20 cellular contexts compared by ENCODE assay signal in genomic region chr5:103407399-103407798, GRCh38.
"Had no signal": no experiment of that assay in that cellular context is flagged by ENCODE, and none has a peak within 500 bp of the region (broad histone marks: within the 10 kb centered on the region; RNA-seq: fewer than 3 reads in every experiment).

No MANE protein-coding gene starts in this region.

- H3K27me3 ChIP-seq: breast epithelium, hepatocyte, neutrophil, pancreas, right lobe of liver, testis, upper lobe of left lung had no signal

- ATAC-seq: activated CD8-positive, alpha-beta T cell treated with anti-CD3 and anti-CD28 coated beads for 36 hours; activated T-helper 17 cell treated with anti-CD3 and anti-CD28 coated beads, Interleukin-2, amount 50 U/mL, for 72 hours; natural killer cell treated with Interleukin-12 subunit alpha and Interleukin-12 subunit beta and Interleukin-15 and Interleukin-18, amount 100 ng/mL, for 72 hours; pancreas; right lobe of liver; stimulated activated memory B cell treated with anti-CD40 and anti-IgM and Interleukin-4, amounts not matched to agents 10 μg/mL and 1 μg/mL and 100 μg/mL, for 72 hours had no signal

- H2AFZ ChIP-seq: hepatocyte had no signal

- H3K36me3 ChIP-seq: breast epithelium, neutrophil, pancreas, right lobe of liver, upper lobe of left lung had no signal

- H3K4me2 ChIP-seq: hepatocyte had no signal

- H3K9me3 ChIP-seq: breast epithelium, neutrophil, pancreas, right lobe of liver, testis, upper lobe of left lung had no signal

- H3K4me3 ChIP-seq: breast epithelium, hepatocyte, lung, pancreas, right lobe of liver, testis, upper lobe of left lung had no signal

- DNase-seq: activated B cell treated with CpG ODN at 0.5 μM for 24 hours; activated CD4-positive, alpha-beta T cell treated with anti-CD3 and anti-CD28 coated beads for 4 hours; activated CD8-positive, alpha-beta T cell treated with anti-CD3 and anti-CD28 coated beads for 36 hours; activated naive CD4-positive, alpha-beta T cell; activated naive CD8-positive, alpha-beta T cell treated with anti-CD3 and anti-CD28 coated beads, Interleukin-2, amount 10 ng/mL, durations not matched to agents 7 days and 5 days; activated T-cell treated with anti-CD3 and anti-CD28 coated beads, Interleukin-2, amount 50 U/mL, for 1 hour; effector memory CD4-positive, alpha-beta T cell; foreskin fibroblast; pancreas; right lobe of liver; stimulated activated CD4-positive, alpha-beta T cell treated with anti-CD3 and anti-CD28 coated beads, Interleukin-4, amount 100 ng/mL, for 24 hours; testis; upper lobe of left lung had no signal

- H3K27ac ChIP-seq: breast epithelium, hepatocyte, neutrophil, pancreas, right lobe of liver, testis, upper lobe of left lung had no signal

- H3K79me2 ChIP-seq: hepatocyte had no signal

- H3K4me1 ChIP-seq: breast epithelium, pancreas, right lobe of liver, testis, upper lobe of left lung had no signal
